9 cellular contexts compared by ENCODE assay signal in the genomic region with DNA sequence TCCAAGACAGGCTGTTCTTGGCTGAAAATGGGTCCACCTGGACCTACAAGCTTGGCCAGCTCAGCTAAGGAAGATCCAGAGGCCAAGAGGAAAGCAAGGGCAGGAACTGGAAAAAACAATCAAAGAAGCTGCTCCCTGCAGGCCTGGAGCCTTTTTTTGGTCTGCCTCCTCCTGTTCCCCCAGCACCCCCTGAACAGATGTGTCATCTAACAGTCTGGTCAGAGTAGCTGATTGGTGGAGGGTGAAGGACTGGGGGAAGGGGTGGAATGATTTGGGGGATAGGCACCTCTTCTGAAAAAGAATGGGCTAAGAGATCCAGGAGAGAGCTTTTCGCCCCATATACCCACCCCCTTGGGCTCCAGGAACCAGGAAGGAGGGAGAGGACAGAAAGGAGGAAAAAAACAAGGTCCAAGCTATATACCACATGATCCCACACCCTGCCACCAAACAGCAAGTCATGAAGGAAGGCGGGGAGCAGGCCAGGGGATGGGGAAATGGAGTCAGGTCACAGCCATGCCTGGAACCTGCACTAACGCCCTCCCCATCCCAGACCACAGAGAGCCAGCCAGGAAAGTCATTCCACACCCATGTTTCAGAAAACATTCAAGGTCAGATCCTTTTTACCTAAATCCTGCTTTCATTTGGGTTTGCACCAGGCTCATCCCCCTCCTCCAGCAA. TPM values are rescaled to one million over a fixed set of nuclear protein-coding genes. Genes with fewer than 3 reads are reported as not detected.
A peak's percentile ranks its signal among the peaks of the same experiment; 100 is the strongest.
DNase-seq lines count a peak whose midpoint lies in the region; ATAC-seq and TF ChIP-seq lines count a peak whose summit lies in the region.
"Had no signal": no experiment of that assay in that cellular context is flagged by ENCODE, and none has a peak within 500 bp of the region (broad histone marks: within the 10 kb centered on the region; RNA-seq: fewer than 3 reads in every experiment).

No MANE protein-coding gene starts in this region.

- H3K4me1 Mint-ChIP-seq in HFFc6 (ENCODE audit: low read depth), result peaks cover 67% of the 10 kb centered on the region

- POLR2A ChIA-PET in A673 (lab: Charles Lee; ENCODE audit: low non-redundant PET), result no interaction called here

- peak; percentile 28 for ATAC-seq in mucosa of descending colon

- no peaks in the 10 kb centered on the region for H3K27me3 ChIP-seq in A673 (replicated peaks; ENCODE audit: insufficient read depth, low read depth, low read length, poor library complexity)

- peaks cover 18% of the 10 kb centered on the region for H3K36me3 Mint-ChIP-seq in HFFc6 (ENCODE audit: low read depth)

- no peak overlapping the region for H3K27ac ChIP-seq in A673 (ENCODE audit: low read depth, low read length, poor library complexity, severe bottlenecking)
- peak overlapping the region; percentile 29 for H3K27ac ChIP-seq in cingulate gyrus (ENCODE audit: low read depth, low read length)

- intact Hi-C loops in A673 (cut with micrococcal nuclease; ENCODE audit: unreplicated experiment), result no loop called here
- intact Hi-C loops in mucosa of descending colon (cut with DNase I, micrococcal nuclease), result no loop called here

- CTCF ChIA-PET in A673 (lab: Charles Lee), result no interaction called here

- H3K9me3 ChIP-seq in A673 (ENCODE audit: low read depth, low read length, poor library complexity, severe bottlenecking), result no peaks in the 10 kb centered on the region
- H3K9me3 ChIP-seq in mucosa of descending colon, result no peaks in the 10 kb centered on the region

- peak overlapping the region; percentile 100 for H3K4me3 Mint-ChIP-seq in HFFc6

- H3K4me1 ChIP-seq in A673 (ENCODE audit: insufficient read depth, low read length, poor library complexity, severe bottlenecking) (peaks cover 8% of the 10 kb centered on the region), mucosa of descending colon (ENCODE audit: low read depth) (peaks cover 17% of the 10 kb centered on the region)

- H3K4me3 ChIP-seq in A673 (ENCODE audit: low read depth, low read length, poor library complexity, severe bottlenecking) (peak overlapping the region; percentile 86), mucosa of descending colon (no peak overlapping the region)

- DNase-seq in A673 (ENCODE audit: low spot score), result no peak
- no peak for DNase-seq in HFFc6
- DNase-seq in mucosa of descending colon, result peak in 1 of 3 donors; percentile 16
- no peak for DNase-seq in effector CD8-positive, alpha-beta T cell (lab: John Stamatoyannopoulos, UW)
- no peak for DNase-seq in SHP77 treated with DMSO at 0.1 percent for 48 hours (lab: John Stamatoyannopoulos, UW)
- no peak for DNase-seq in cerebellar nuclear complex (lab: John Stamatoyannopoulos, UW)
- no peak for DNase-seq in nucleus accumbens (lab: John Stamatoyannopoulos, UW)
- DNase-seq: stimulated activated CD4-positive, alpha-beta T cell treated with anti-CD3 and anti-CD28 coated beads, Interleukin-4, amount 100 ng/mL, for 1 hour had no signal

- no peaks in the 10 kb centered on the region for H3K9me3 Mint-ChIP-seq in HFFc6

- BruUV-seq in A673 (replicated peaks; lab: Mats Ljungman, UMichigan), result TSS peak; percentile 27

- H3K27me3 Mint-ChIP-seq in HFFc6 (ENCODE audit: insufficient read depth), result no peaks in the 10 kb centered on the region; the same call in 1 of the 2 replicates

- peak overlapping the region; percentile 99 for H3K27ac Mint-ChIP-seq in HFFc6

- H3K36me3 ChIP-seq in A673 (ENCODE audit: insufficient read depth, low read length, poor library complexity, severe bottlenecking), result no peaks in the 10 kb centered on the region
- H3K36me3 ChIP-seq in mucosa of descending colon (ENCODE audit: low read depth), result no peaks in the 10 kb centered on the region

- TF ChIP-seq CTCF in A673 (conservative IDR thresholded peaks at IDR 0.05; ENCODE audit: low read depth, low read length) (no peak), HFFc6 (IDR thresholded peaks at IDR 0.05) (no peak), mucosa of descending colon (IDR thresholded peaks at IDR 0.05) (no peak)

RNA-seq across cellular contexts. Expression of a gene that starts 2.0 kb away (rescaled TPM):
- 12.9 and 13.7 TPM in 2 replicates for total RNA-seq in A673 (2021)
- 10 to 100 TPM; 76.7 to 92.0 (median 83.6) TPM for total RNA-seq in HFFc6 (2021; fragmentation: NEBNext Ultra II Directional; extraction: Animal tissue kit (Norgen Biotek cat#: 25700))
- total RNA-seq in mucosa of descending colon, result 10 to 100 TPM; 17.8 to 27.9 (median 18.3) TPM

RNA-seq across cellular contexts. Expression of a gene that starts 39.2 kb away (rescaled TPM):
- total RNA-seq in A673 (2021) (23.1 and 23.3 TPM in 2 replicates), mucosa of descending colon (10 to 100 TPM; 22.2 to 30.9 (median 27.5) TPM)
- total RNA-seq in HFFc6 (2021; fragmentation: NEBNext Ultra II Directional; extraction: Animal tissue kit (Norgen Biotek cat#: 25700)), result 10 to 100 TPM; 10.2 to 17.0 (median 14.7) TPM
